In genomic region chr14:74569387-74569786, GRCh38 we compare ENCODE assay signal across 16 cellular contexts. TPM values are rescaled to one million over a fixed set of nuclear protein-coding genes. Genes with fewer than 3 reads are reported as not detected.
DNase-seq lines count a peak whose midpoint lies in the region; ATAC-seq, FAIRE-seq and TF ChIP-seq lines count a peak whose summit lies in the region.
"Had no signal": no experiment of that assay in that cellular context is flagged by ENCODE, and none has a peak within 500 bp of the region (broad histone marks: within the 10 kb centered on the region; RNA-seq: fewer than 3 reads in every experiment).

No MANE protein-coding gene starts in this region.

- H3K4me1 ChIP-seq in right atrium auricular region = peaks cover 0 to 80% of the 10 kb centered on the region in 2 donors
- peaks cover 6 to 87% (median 65%) of the 10 kb centered on the region in 3 donors for H3K4me1 ChIP-seq in gastroesophageal sphincter
- H3K4me1 ChIP-seq in skeletal muscle tissue (ENCODE audit: control insufficient read depth in 3 of 3, insufficient read depth in 3 of 3, low read length in 3 of 3) = peaks cover 24 to 41% (median 33%) of the 10 kb centered on the region in 3 donors
- peaks cover 0 to 26% (median 0%) of the 10 kb centered on the region in 4 donors for H3K4me1 ChIP-seq in Peyer's patch

- FAIRE-seq in D721Med (lab: Jason Lieb, UNC) = no peak
- FAIRE-seq: GM12878, K562 had no signal

- H3K9me3 ChIP-seq in right atrium auricular region = no peaks in the 10 kb centered on the region
- no peaks in the 10 kb centered on the region for H3K9me3 ChIP-seq in gastroesophageal sphincter
- no peaks in the 10 kb centered on the region for H3K9me3 ChIP-seq in skeletal muscle tissue (ENCODE audit: control insufficient read depth in 3 of 3, low read length in 3 of 3)
- H3K9me3 ChIP-seq in Peyer's patch = no peaks in the 10 kb centered on the region

- no peaks in the 10 kb centered on the region for H3K36me3 ChIP-seq in right atrium auricular region
- no peaks in the 10 kb centered on the region for H3K36me3 ChIP-seq in gastroesophageal sphincter
- H3K36me3 ChIP-seq in skeletal muscle tissue (ENCODE audit: control insufficient read depth in 3 of 3, insufficient read depth in 3 of 3, low read length in 3 of 3) = no peaks in the 10 kb centered on the region
- no peaks in the 10 kb centered on the region for H3K36me3 ChIP-seq in Peyer's patch

- intact Hi-C loops in left cardiac atrium (cut with DNase I) = no loop called here

- WGBS in gastroesophageal sphincter (ENCODE audit: low coverage in 1 of 2), 2 donors = 0% methylated on average over 1 of the region's 2 CpGs; no CpG with 5 or more reads in 1 of the 2 donors

- H3K9ac ChIP-seq in skeletal muscle tissue (ENCODE audit: low read depth in 1 of 3, low read length in 3 of 3) = no peak overlapping the region

- DNase-seq in right atrium auricular region (ENCODE audit: low spot score) (no peak), left cardiac atrium (no peak), Peyer's patch (no peak), D721Med (ENCODE audit: insufficient read length, low spot score) (no peak)
- no peak for DNase-seq in activated CD8-positive, alpha-beta memory T cell treated with anti-CD3 and anti-CD28 coated beads for 24 hours
- DNase-seq: activated naive CD4-positive, alpha-beta T cell treated with anti-CD3 and anti-CD28 coated beads, Interleukin-2, amount 10 ng/mL, durations not matched to agents 7 days and 5 days; CD4-positive, alpha-beta memory T cell; NCI-H1092; NCI-H748 treated with DMSO at 0.1 percent for 48 hours; stimulated activated CD4-positive, alpha-beta T cell treated with anti-CD3 and anti-CD28 coated beads, Interleukin-4, amount 100 ng/mL, for 24 hours; T-helper 2 cell had no signal

- TF ChIP-seq POLR2A in gastroesophageal sphincter (IDR thresholded peaks at IDR 0.05) (no peak), Peyer's patch (IDR thresholded peaks at IDR 0.05) (no peak)

- no peak for TF ChIP-seq EP300 in gastroesophageal sphincter (IDR thresholded peaks at IDR 0.05)

- H3K27me3 ChIP-seq in right atrium auricular region (no peaks in the 10 kb centered on the region), gastroesophageal sphincter (no peaks in the 10 kb centered on the region), skeletal muscle tissue (ENCODE audit: control insufficient read depth in 3 of 3, insufficient read depth in 3 of 3, low read length in 3 of 3) (peaks cover 0 to 4% (median 0%) of the 10 kb centered on the region in 3 donors), Peyer's patch (no peaks in the 10 kb centered on the region)

- TF ChIP-seq CTCF in right atrium auricular region (IDR thresholded peaks at IDR 0.05) = no peak
- no peak for TF ChIP-seq CTCF in gastroesophageal sphincter (IDR thresholded peaks at IDR 0.05)
- TF ChIP-seq CTCF in Peyer's patch (IDR thresholded peaks at IDR 0.05) = no peak
- TF ChIP-seq CTCF in D721Med (IDR thresholded peaks at IDR 0.05; ENCODE audit: insufficient read depth, missing control alignments) = no peak

- H3K27ac ChIP-seq in right atrium auricular region (peak overlapping the region; percentile 23 to 64), gastroesophageal sphincter (peak overlapping the region in 3 of 4 donors; percentile 27 to 91 (median 84)), skeletal muscle tissue (ENCODE audit: low read depth, low read length) (peak overlapping the region; percentile 19), Peyer's patch (peak overlapping the region in 1 of 4 donors; percentile 9)

- H3K4me3 ChIP-seq in right atrium auricular region (no peak overlapping the region), gastroesophageal sphincter (no peak overlapping the region), skeletal muscle tissue (ENCODE audit: low read length in 3 of 3) (no peak overlapping the region), Peyer's patch (no peak overlapping the region)
- H3K4me3 ChIP-seq: GM12878, K562 had no signal

- ATAC-seq in left cardiac atrium = no peak
- ATAC-seq in gastroesophageal sphincter = no peak
- no peak for ATAC-seq in HG03196 (IDR thresholded peaks at IDR 0.05; ENCODE audit: unreplicated experiment)
- ATAC-seq: GM12878, K562 had no signal

RNA-seq across cellular contexts. Expression of gene LTBP2, which starts 42.6 kb away (rescaled TPM):
- 100 to 1,000 TPM in 1 of 2 donors, 10 to 100 TPM in 1; 32.1 to 102 TPM for total RNA-seq in right atrium auricular region
- total RNA-seq in left cardiac atrium = 10 to 100 TPM; 25.4 to 43.3 TPM
- total RNA-seq in gastroesophageal sphincter = 100 to 1,000 TPM in 1 of 4 donors, 10 to 100 TPM in 3; 45.9 to 158 (median 88.4) TPM
- total RNA-seq in skeletal muscle tissue = 12.0 TPM
- 10 to 100 TPM; 10.7 to 34.7 (median 16.0) TPM for total RNA-seq in Peyer's patch
